ENCODE assay signal across 8 cellular contexts in genomic region chr20:34676642-34677373, GRCh38. TPM values are rescaled to one million over a fixed set of nuclear protein-coding genes. Genes with fewer than 3 reads are reported as not detected.
A peak's percentile ranks its signal among the peaks of the same experiment; 100 is the strongest.
DNase-seq lines count a peak whose midpoint lies in the region; ATAC-seq and TF ChIP-seq lines count a peak whose summit lies in the region.

Gene PIGU, minus strand, starts transcription at chr20:34677092. Its CDS starts 7 bp downstream, at chr20:34677085.

- intact Hi-C loops in activated T-helper 2 cell treated with anti-CD3 and anti-CD28 coated beads, Interferon-gamma antibody, Interleukin-2, Interleukin-4, amounts not matched to agents 10 μg/mL and 5 μg/mL and 100 μg/mL, durations not matched to agents 14 hours and 24 hours and 36 hours (cut with micrococcal nuclease): loop anchor here (1.0 to 10.0 kb wide), 5 partner anchors 32 to 365 kb away; partner anchors contain the start of genes DYNLRB1 and ITCH

- CTCF ChIA-PET in RWPE1 (lab: Yijun Ruan, JAX): interaction anchor here (0.6 to 1.4 kb wide), 6 partner anchors 11 to 328 kb away, joined by 3 to 5 read pairs (median 4); no protein-coding TSS in a partner anchor

- H3K9me3 Mint-ChIP-seq in activated T-helper 2 cell treated with anti-CD3 and anti-CD28 coated beads, Interferon-gamma antibody, Interleukin-2, Interleukin-4, amounts not matched to agents 10 μg/mL and 5 μg/mL and 100 μg/mL, durations not matched to agents 14 hours and 24 hours and 36 hours: no peaks in the 10 kb centered on the region
- no peaks in the 10 kb centered on the region for H3K9me3 Mint-ChIP-seq in natural killer cell treated with Interleukin-12 subunit alpha and Interleukin-12 subunit beta and Interleukin-15 and Interleukin-18, amount 100 ng/mL, for 72 hours

- H3K4me3 ChIP-seq in LNCaP clone FGC (ENCODE audit: low read depth, low read length): peak within 1 kb of the TSS; percentile 80

- H3K27me3 Mint-ChIP-seq in activated T-helper 2 cell treated with anti-CD3 and anti-CD28 coated beads, Interferon-gamma antibody, Interleukin-2, Interleukin-4, amounts not matched to agents 10 μg/mL and 5 μg/mL and 100 μg/mL, durations not matched to agents 14 hours and 24 hours and 36 hours (ENCODE audit: low read depth): no peaks in the 10 kb centered on the region
- H3K27me3 Mint-ChIP-seq in natural killer cell treated with Interleukin-12 subunit alpha and Interleukin-12 subunit beta and Interleukin-15 and Interleukin-18, amount 100 ng/mL, for 72 hours: no peaks in the 10 kb centered on the region

- TF ChIP-seq CTCF in LNCaP clone FGC (IDR thresholded peaks at IDR 0.05; ENCODE audit: control insufficient read depth, extremely low read depth, insufficient read depth) (peak; percentile 16; the same call in 1 of the 2 replicates), RWPE1 (conservative IDR thresholded peaks at IDR 0.05; ENCODE audit: low read depth) (no peak)

- DNase-seq in EL (peak; percentile 95), GOT3 (lab: John Stamatoyannopoulos, UW) (peak; percentile 87), LNCaP clone FGC (ENCODE audit: low read depth) (peak; percentile 88), RWPE1 (ENCODE audit: low spot score) (peak; percentile 99), fibroblast of peridontal ligament (ENCODE audit: extremely low read depth) (peak; percentile 87)
- DNase-seq in activated T-helper 2 cell treated with anti-CD3 and anti-CD28 coated beads, Interferon-gamma antibody, Interleukin-2, Interleukin-4, amounts not matched to agents 10 μg/mL and 5 μg/mL and 100 μg/mL, durations not matched to agents 14 hours and 24 hours and 36 hours (ENCODE audit: low spot score): peak; percentile 96
- peak; percentile 97 for DNase-seq in natural killer cell treated with Interleukin-12 subunit alpha and Interleukin-12 subunit beta and Interleukin-15 and Interleukin-18, amount 100 ng/mL, for 72 hours (ENCODE audit: low spot score)
- peak; percentile 96 for DNase-seq in stimulated activated naive CD8-positive, alpha-beta T cell treated with anti-CD3 and anti-CD28 coated beads, Interleukin-15, Interleukin-2, amounts not matched to agents 100 U/mL and 50 U/mL, for 24 hours

- peak within 1 kb of the TSS; percentile 96 for H3K27ac Mint-ChIP-seq in activated T-helper 2 cell treated with anti-CD3 and anti-CD28 coated beads, Interferon-gamma antibody, Interleukin-2, Interleukin-4, amounts not matched to agents 10 μg/mL and 5 μg/mL and 100 μg/mL, durations not matched to agents 14 hours and 24 hours and 36 hours
- peak within 1 kb of the TSS; percentile 80 to 85 for H3K27ac Mint-ChIP-seq in natural killer cell treated with Interleukin-12 subunit alpha and Interleukin-12 subunit beta and Interleukin-15 and Interleukin-18, amount 100 ng/mL, for 72 hours

- POLR2A ChIA-PET in RWPE1 (lab: Yijun Ruan, JAX; ENCODE audit: low non-redundant PET): interaction anchor here (0.6 kb wide), 1 partner anchor 8 kb away, joined by 6 read pairs; no protein-coding TSS in a partner anchor

- H3K4me3 Mint-ChIP-seq in activated T-helper 2 cell treated with anti-CD3 and anti-CD28 coated beads, Interferon-gamma antibody, Interleukin-2, Interleukin-4, amounts not matched to agents 10 μg/mL and 5 μg/mL and 100 μg/mL, durations not matched to agents 14 hours and 24 hours and 36 hours (ENCODE audit: low read depth): peak within 1 kb of the TSS; percentile 93
- peak within 1 kb of the TSS; percentile 95 for H3K4me3 Mint-ChIP-seq in natural killer cell treated with Interleukin-12 subunit alpha and Interleukin-12 subunit beta and Interleukin-15 and Interleukin-18, amount 100 ng/mL, for 72 hours

- H3K27ac ChIP-seq in RWPE1: peak within 1 kb of the TSS; percentile 79

- H3K36me3 Mint-ChIP-seq in activated T-helper 2 cell treated with anti-CD3 and anti-CD28 coated beads, Interferon-gamma antibody, Interleukin-2, Interleukin-4, amounts not matched to agents 10 μg/mL and 5 μg/mL and 100 μg/mL, durations not matched to agents 14 hours and 24 hours and 36 hours (ENCODE audit: low read depth): no peaks in the 10 kb centered on the region
- H3K36me3 Mint-ChIP-seq in natural killer cell treated with Interleukin-12 subunit alpha and Interleukin-12 subunit beta and Interleukin-15 and Interleukin-18, amount 100 ng/mL, for 72 hours: no peaks in the 10 kb centered on the region

- peaks cover 17% of the 10 kb centered on the region for H3K4me1 Mint-ChIP-seq in activated T-helper 2 cell treated with anti-CD3 and anti-CD28 coated beads, Interferon-gamma antibody, Interleukin-2, Interleukin-4, amounts not matched to agents 10 μg/mL and 5 μg/mL and 100 μg/mL, durations not matched to agents 14 hours and 24 hours and 36 hours (ENCODE audit: low read depth)
- peaks cover 13 to 22% of the 10 kb centered on the region in 2 donors for H3K4me1 Mint-ChIP-seq in natural killer cell treated with Interleukin-12 subunit alpha and Interleukin-12 subunit beta and Interleukin-15 and Interleukin-18, amount 100 ng/mL, for 72 hours (ENCODE audit: low read depth in 2 of 2)

- ATAC-seq in natural killer cell treated with Interleukin-12 subunit alpha and Interleukin-12 subunit beta and Interleukin-15 and Interleukin-18, amount 100 ng/mL, for 72 hours: peak; percentile 99
- ATAC-seq in stimulated activated naive CD8-positive, alpha-beta T cell treated with anti-CD3 and anti-CD28 coated beads, Interleukin-15, Interleukin-2, amounts not matched to agents 100 U/mL and 50 U/mL, for 24 hours: peak; percentile 99

RNA-seq across cellular contexts. Expression of gene PIGU, which starts in this region (rescaled TPM):
- total RNA-seq in activated T-helper 2 cell treated with anti-CD3 and anti-CD28 coated beads, Interferon-gamma antibody, Interleukin-2, Interleukin-4, amounts not matched to agents 10 μg/mL and 5 μg/mL and 100 μg/mL, durations not matched to agents 14 hours and 24 hours and 36 hours: 24.9 and 25.7 TPM in 2 replicates
- total RNA-seq in natural killer cell treated with Interleukin-12 subunit alpha and Interleukin-12 subunit beta and Interleukin-15 and Interleukin-18, amount 100 ng/mL, for 72 hours: 10 to 100 TPM; 20.1 to 20.6 TPM

Comparison
In these comparisons a context has a peak if more than half of its experiments do, and no peak if none do; other contexts are left out.
1. Peak in every context shown above with its lines: DNase-seq, ATAC-seq, H3K4me3 ChIP-seq and H3K27ac ChIP-seq.